ENCODE assay signal across 1 cellular context in the genomic region with DNA sequence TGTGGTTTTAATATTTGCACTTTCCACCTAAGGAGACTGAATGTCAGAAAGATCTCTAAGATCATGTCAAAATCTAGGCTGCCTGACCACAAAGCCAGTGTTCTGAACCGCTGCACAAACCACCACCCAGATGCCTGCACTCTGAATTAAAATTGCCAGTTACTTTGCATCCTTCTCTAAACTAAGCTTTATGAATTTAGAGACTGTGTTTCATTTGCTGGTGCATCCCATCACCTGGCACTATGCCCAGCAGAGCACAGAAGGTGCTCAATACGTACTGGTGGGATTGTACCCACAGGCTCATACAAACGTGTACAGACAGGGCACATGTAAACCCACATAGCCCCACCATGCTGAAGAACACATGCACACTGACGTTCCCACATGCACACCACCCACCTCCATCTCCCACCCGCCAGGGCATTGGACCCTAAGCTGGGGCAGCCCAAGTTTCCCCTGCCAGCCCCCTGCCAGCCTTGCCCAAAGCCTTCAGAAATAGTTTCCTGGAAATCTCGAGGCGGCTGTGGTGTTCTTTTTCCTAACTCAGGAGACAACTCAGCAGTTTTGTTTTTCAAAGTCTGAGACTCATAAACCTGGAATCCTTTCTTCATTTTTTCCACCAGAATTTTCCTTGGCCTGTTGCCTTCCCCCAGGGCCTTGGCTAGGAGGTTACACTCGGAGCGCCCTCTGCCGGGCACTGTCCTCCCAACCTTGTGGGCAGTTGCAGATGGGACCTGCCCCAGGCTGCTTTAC.
TF ChIP-seq lines count a peak whose summit lies in the region.

No MANE protein-coding gene starts in this region.

TF ChIP-seq in HCT116, 20 proteins besides CTCF, POLR2A, EP300 and RAD21 (continued from another document):
- no peak for TF ChIP-seq EZH2 (IDR thresholded peaks at IDR 0.05)
- no peak for TF ChIP-seq YY1 (IDR thresholded peaks at IDR 0.05; ENCODE audit: extremely low read depth, insufficient replicate concordance, low read depth, low read length)
- TF ChIP-seq ZNF274 (IDR thresholded peaks at IDR 0.05; ENCODE audit: low read depth, low read length) = no peak
- peak; percentile 8; the same call in 1 of the 2 replicates for TF ChIP-seq FOSL1 (IDR thresholded peaks at IDR 0.05; ENCODE audit: low read depth)
- TF ChIP-seq, protein P1, sequence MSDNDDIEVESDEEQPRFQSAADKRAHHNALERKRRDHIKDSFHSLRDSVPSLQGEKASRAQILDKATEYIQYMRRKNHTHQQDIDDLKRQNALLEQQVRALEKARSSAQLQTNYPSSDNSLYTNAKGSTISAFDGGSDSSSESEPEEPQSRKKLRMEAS (IDR thresholded peaks at IDR 0.05) = no peak
- TF ChIP-seq TCF7L2 (IDR thresholded peaks at IDR 0.05; ENCODE audit: borderline replicate concordance, extremely low read depth, insufficient read depth, insufficient read length) = no peak
